17 cellular contexts compared by ENCODE assay signal in the genomic region with DNA sequence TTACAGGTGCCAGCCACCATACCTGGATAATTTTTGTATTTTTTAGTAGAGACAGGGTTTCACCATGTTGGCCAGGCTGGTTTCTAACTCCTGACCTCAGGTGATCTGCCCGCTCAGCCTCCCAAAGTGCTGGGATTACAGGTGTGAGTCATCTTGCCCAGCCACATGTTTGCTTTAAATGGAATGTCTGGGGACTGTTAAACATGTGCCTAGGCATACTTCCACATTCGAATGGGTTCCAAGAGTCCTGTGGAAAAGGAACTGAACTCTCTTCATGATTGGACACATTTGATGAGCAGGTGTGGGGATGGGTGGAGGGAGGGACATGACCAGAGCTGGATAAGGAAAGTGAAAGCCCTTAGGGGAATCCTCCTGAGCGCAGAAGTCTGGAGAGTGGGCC.
DNase-seq lines count a peak whose midpoint lies in the region; ATAC-seq and TF ChIP-seq lines count a peak whose summit lies in the region.
"Had no signal": no experiment of that assay in that cellular context is flagged by ENCODE, and none has a peak within 500 bp of the region (broad histone marks: within the 10 kb centered on the region; RNA-seq: fewer than 3 reads in every experiment).

No MANE protein-coding gene starts in this region.

- no peak for TF ChIP-seq CTCF in RWPE1 (conservative IDR thresholded peaks at IDR 0.05; ENCODE audit: low read depth)

- CTCF ChIA-PET in RWPE1 (lab: Yijun Ruan, JAX): no interaction called here

- ATAC-seq in GM21717 (IDR thresholded peaks at IDR 0.05; ENCODE audit: unreplicated experiment): no peak
- no peak for ATAC-seq in GM21515 (IDR thresholded peaks at IDR 0.05; ENCODE audit: unreplicated experiment)

- DNase-seq in DMS53 (lab: John Stamatoyannopoulos, UW): peak; percentile 8
- DNase-seq in DMS53 treated with DMSO at 0.1 percent for 48 hours (lab: John Stamatoyannopoulos, UW; ENCODE audit: unreplicated experiment): no peak
- peak; percentile 26 for DNase-seq in RWPE1 (ENCODE audit: low spot score)
- DNase-seq in islet precursor cell: peak; percentile 79
- no peak for DNase-seq in SW480 (ENCODE audit: low spot score)
- no peak for DNase-seq in putamen (ENCODE audit: low spot score)
- DNase-seq: activated CD4-positive, alpha-beta T cell treated with anti-CD3 and anti-CD28 coated beads for 48 hours; activated naive CD4-positive, alpha-beta T cell treated with Interleukin-2 at 50 U/mL for 16 hours; activated T-cell treated with anti-CD3 and anti-CD28 coated beads, Interleukin-2, amount 50 U/mL, for 48 hours; KG1; NCI-H187 treated with DMSO at 0.1 percent for 48 hours; NCI-H748 treated with DMSO at 0.1 percent for 48 hours; SHP77; T-helper 1 cell had no signal

- H3K27ac ChIP-seq in RWPE1: no peak overlapping the region
- H3K27ac ChIP-seq: 22Rv1 had no signal

- POLR2A ChIA-PET in RWPE1 (lab: Yijun Ruan, JAX; ENCODE audit: low non-redundant PET): no interaction called here

Comparison
In these comparisons a context has a peak if more than half of its experiments do, and no peak if none do; other contexts are left out.
1. DNase-seq: peak in DMS53 (single experiment), RWPE1 (single experiment) and islet precursor cell (single experiment); none in DMS53 treated with DMSO at 0.1 percent for 48 hours (single experiment), SW480 (single experiment) and putamen (single experiment).